1 cellular context compared by ENCODE assay signal in genomic region chr3:175316799-175317198, GRCh38.
TF ChIP-seq lines count a peak whose summit lies in the region.

No MANE protein-coding gene starts in this region.

TF ChIP-seq in GM12878, 131 proteins besides CTCF, POLR2A, EP300 and RAD21 (continued from another document):
- TF ChIP-seq, protein P1, sequence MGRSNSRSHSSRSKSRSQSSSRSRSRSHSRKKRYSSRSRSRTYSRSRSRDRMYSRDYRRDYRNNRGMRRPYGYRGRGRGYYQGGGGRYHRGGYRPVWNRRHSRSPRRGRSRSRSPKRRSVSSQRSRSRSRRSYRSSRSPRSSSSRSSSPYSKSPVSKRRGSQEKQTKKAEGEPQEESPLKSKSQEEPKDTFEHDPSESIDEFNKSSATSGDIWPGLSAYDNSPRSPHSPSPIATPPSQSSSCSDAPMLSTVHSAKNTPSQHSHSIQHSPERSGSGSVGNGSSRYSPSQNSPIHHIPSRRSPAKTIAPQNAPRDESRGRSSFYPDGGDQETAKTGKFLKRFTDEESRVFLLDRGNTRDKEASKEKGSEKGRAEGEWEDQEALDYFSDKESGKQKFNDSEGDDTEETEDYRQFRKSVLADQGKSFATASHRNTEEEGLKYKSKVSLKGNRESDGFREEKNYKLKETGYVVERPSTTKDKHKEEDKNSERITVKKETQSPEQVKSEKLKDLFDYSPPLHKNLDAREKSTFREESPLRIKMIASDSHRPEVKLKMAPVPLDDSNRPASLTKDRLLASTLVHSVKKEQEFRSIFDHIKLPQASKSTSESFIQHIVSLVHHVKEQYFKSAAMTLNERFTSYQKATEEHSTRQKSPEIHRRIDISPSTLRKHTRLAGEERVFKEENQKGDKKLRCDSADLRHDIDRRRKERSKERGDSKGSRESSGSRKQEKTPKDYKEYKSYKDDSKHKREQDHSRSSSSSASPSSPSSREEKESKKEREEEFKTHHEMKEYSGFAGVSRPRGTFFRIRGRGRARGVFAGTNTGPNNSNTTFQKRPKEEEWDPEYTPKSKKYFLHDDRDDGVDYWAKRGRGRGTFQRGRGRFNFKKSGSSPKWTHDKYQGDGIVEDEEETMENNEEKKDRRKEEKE (IDR thresholded peaks at IDR 0.05), result no peak
- TF ChIP-seq MYB (IDR thresholded peaks at IDR 0.05; ENCODE audit: borderline replicate concordance, low read depth, low read length) (no peak), SMAD1 (IDR thresholded peaks at IDR 0.05; ENCODE audit: low read depth, partially characterized antibody) (no peak)
